In the genomic region with DNA sequence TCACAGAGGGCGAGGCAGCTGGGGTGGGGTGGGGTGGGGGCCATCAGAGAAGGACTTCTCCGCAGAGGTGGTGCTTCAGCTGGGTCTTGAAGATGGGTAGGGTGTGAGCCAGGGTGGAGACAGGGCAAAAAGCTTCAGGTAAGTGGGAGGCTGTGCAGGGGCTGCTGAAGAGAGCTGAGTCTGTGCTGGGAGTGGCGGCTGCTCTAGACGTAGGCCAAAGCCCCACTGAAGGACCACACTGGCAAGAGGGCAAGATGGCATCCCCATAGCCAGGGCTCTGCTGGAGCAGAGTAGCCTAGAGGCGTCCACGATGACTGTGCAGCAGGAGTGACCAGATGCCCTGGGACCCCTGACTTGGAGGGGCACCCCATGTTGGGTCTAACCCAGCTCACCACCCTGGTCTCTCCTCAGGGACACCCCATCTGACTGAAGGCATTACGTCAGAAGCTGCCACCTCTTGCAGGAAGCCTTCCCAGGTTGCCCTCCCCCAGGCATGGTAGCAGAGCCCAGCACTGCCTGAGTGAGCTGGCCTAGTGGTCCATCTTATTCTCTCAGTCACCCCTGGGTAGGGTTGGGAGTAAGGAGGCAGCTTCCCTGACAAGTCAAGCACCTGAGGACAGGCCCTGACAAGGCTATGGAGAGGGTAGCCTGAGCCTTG, we compare ENCODE assay signal across 1 cellular context.
TF ChIP-seq lines count a peak whose summit lies in the region.

No MANE protein-coding gene starts in this region.

TF ChIP-seq in SK-N-SH treated with all-trans-retinoic acid at 6 μM for 48 hours, 23 proteins besides CTCF, POLR2A, EP300 and RAD21 (continued from another document):
- no peak for TF ChIP-seq CREB5 (CRISPR knock-in tag; IDR thresholded peaks at IDR 0.05; ENCODE audit: low read depth)
